Comparison of ENCODE assay signal across 8 cellular contexts in the genomic region with DNA sequence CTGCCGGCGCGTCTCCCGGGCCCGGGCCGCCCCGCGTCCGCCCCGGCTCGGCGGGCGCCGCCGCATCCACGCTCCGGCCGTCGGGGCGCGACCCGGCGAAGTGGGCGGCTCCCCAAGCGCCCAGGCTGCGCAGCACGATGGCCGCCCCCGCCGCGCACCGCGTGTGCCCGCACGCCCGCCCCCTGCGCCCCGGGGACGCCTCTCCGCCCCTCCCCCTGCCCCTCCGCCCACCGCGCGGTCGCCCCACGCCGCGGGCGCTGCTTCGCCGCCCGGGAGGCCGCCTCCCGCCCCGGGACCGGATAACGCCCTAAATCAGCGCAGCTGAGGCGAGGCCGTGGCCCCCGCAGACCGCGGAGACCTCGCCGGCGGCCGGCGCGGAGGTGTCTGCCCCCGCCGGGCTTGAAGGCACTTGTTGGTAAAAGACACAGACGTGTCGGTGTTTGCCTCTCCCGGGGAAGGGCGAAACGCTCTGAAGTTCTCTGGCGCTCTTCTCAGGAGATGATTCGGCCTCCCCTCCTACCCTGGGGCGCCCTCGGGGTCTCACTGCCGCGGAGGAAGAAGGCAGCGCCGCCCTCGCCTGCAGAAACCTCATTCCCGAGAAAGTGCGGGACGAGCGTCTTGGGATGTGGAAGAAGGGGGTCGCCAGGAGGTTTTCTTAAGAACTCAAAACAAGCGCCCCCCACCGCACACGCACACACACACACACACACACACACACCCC. TPM values are rescaled to one million over a fixed set of nuclear protein-coding genes. Genes with fewer than 3 reads are reported as not detected.
DNase-seq lines count a peak whose midpoint lies in the region; ATAC-seq and TF ChIP-seq lines count a peak whose summit lies in the region.

A gene with protein sequence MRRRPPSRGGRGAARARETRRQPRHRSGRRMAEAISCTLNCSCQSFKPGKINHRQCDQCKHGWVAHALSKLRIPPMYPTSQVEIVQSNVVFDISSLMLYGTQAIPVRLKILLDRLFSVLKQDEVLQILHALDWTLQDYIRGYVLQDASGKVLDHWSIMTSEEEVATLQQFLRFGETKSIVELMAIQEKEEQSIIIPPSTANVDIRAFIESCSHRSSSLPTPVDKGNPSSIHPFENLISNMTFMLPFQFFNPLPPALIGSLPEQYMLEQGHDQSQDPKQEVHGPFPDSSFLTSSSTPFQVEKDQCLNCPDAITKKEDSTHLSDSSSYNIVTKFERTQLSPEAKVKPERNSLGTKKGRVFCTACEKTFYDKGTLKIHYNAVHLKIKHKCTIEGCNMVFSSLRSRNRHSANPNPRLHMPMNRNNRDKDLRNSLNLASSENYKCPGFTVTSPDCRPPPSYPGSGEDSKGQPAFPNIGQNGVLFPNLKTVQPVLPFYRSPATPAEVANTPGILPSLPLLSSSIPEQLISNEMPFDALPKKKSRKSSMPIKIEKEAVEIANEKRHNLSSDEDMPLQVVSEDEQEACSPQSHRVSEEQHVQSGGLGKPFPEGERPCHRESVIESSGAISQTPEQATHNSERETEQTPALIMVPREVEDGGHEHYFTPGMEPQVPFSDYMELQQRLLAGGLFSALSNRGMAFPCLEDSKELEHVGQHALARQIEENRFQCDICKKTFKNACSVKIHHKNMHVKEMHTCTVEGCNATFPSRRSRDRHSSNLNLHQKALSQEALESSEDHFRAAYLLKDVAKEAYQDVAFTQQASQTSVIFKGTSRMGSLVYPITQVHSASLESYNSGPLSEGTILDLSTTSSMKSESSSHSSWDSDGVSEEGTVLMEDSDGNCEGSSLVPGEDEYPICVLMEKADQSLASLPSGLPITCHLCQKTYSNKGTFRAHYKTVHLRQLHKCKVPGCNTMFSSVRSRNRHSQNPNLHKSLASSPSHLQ (minus strand): TSS at position 102 of the 721 bp plus-strand sequence. CDS start 36 bp downstream, at position 66.

- no peak for TF ChIP-seq POLR2A in spleen (IDR thresholded peaks at IDR 0.05)

- peak; percentile 75 for DNase-seq in amniotic epithelial cell (ENCODE audit: low read depth)
- no peak for DNase-seq in spleen
- no peak for DNase-seq in HUDEP-2 (lab: John Stamatoyannopoulos, UW; ENCODE audit: unreplicated experiment in 76 of 76)
- no peak for DNase-seq in cerebellar cortex (ENCODE audit: low spot score)
- DNase-seq in NOMO-1 (lab: John Stamatoyannopoulos, UW; ENCODE audit: unreplicated experiment in 2 of 2), result no peak

- 3 to 13% (median 4%) methylated on average over 3 to 93 of the region's 93 CpGs for WGBS in spleen, 5 donors

- H3K36me3 ChIP-seq in HEK293 (ENCODE audit: control insufficient read depth in 2 of 2, insufficient read depth in 1 of 2, low read length in 2 of 2), result no peaks in the 10 kb centered on the region
- H3K36me3 ChIP-seq in iPS-20b (ENCODE audit: insufficient read depth, low read depth, low read length), result no peaks in the 10 kb centered on the region
- no peaks in the 10 kb centered on the region for H3K36me3 ChIP-seq in spleen

- intact Hi-C loops in spleen (cut with DNase I; ENCODE audit: low total_unique reads), result no loop called here

- no peak for ATAC-seq in HG03095 (IDR thresholded peaks at IDR 0.05; ENCODE audit: unreplicated experiment)

- H3K9me3 ChIP-seq in HEK293 (ENCODE audit: control insufficient read depth, insufficient read depth, low read depth, low read length) (no peaks in the 10 kb centered on the region), iPS-20b (ENCODE audit: insufficient read depth, low read depth, low read length) (no peaks in the 10 kb centered on the region), spleen (no peaks in the 10 kb centered on the region)

- CTCF ChIA-PET in HEK293 (lab: Yijun Ruan, JAX), result interaction anchor here (0.7 to 0.8 kb wide), 2 partner anchors 11 to 107 kb away, joined by 4 read pairs; no protein-coding TSS in a partner anchor

- H3K27me3 ChIP-seq in iPS-20b (ENCODE audit: insufficient read depth, low read length), result peaks cover 80% of the 10 kb centered on the region
- peaks cover 0 to 93% (median 57%) of the 10 kb centered on the region in 7 donors for H3K27me3 ChIP-seq in spleen (replicated peaks in 1 of 7)

- H3K4me3 ChIP-seq in HEK293 (ENCODE audit: low read depth, low read length) (peak within 1 kb of the TSS; percentile 48), iPS-20b (ENCODE audit: low read length) (peak within 1 kb of the TSS; percentile 75), spleen (peak within 1 kb of the TSS; percentile 8 to 66 (median 33))

- H3K4me1 ChIP-seq in HEK293 (ENCODE audit: control insufficient read depth, insufficient read depth, low read length) (no peaks in the 10 kb centered on the region), iPS-20b (ENCODE audit: insufficient read depth, low read length) (peaks cover 6% of the 10 kb centered on the region), spleen (peaks cover 0 to 25% (median 14%) of the 10 kb centered on the region in 6 donors)

- POLR2A ChIA-PET in HEK293 (lab: Yijun Ruan, JAX), result no interaction called here

- no peak within 1 kb of the TSS for H3K9ac ChIP-seq in iPS-20b (ENCODE audit: low read depth, low read length)

- no peak for TF ChIP-seq CTCF in HEK293 (tag by site-specific recombination; IDR thresholded peaks at IDR 0.05)
- no peak for TF ChIP-seq CTCF in spleen (IDR thresholded peaks at IDR 0.05 in 8 of 11, conservative IDR thresholded peaks at IDR 0.05 in 3 of 11)

- H3K27ac ChIP-seq in HEK293 (ENCODE audit: extremely low read depth, low read depth, low read length) (peak within 1 kb of the TSS; percentile 39; the same call in 1 of the 2 replicates), iPS-20b (ENCODE audit: low read length) (no peak within 1 kb of the TSS), spleen (no peak within 1 kb of the TSS)

TF ChIP-seq in HEK293, 187 proteins besides CTCF, POLR2A, EP300 and RAD21:
- TF ChIP-seq, protein P1, sequence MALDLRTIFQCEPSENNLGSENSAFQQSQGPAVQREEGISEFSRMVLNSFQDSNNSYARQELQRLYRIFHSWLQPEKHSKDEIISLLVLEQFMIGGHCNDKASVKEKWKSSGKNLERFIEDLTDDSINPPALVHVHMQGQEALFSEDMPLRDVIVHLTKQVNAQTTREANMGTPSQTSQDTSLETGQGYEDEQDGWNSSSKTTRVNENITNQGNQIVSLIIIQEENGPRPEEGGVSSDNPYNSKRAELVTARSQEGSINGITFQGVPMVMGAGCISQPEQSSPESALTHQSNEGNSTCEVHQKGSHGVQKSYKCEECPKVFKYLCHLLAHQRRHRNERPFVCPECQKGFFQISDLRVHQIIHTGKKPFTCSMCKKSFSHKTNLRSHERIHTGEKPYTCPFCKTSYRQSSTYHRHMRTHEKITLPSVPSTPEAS (tag by site-specific recombination; IDR thresholded peaks at IDR 0.05), result 0 out of 2 replicates have a peak, but pooled peaks have one; percentile 11
- TF ChIP-seq, protein P2, sequence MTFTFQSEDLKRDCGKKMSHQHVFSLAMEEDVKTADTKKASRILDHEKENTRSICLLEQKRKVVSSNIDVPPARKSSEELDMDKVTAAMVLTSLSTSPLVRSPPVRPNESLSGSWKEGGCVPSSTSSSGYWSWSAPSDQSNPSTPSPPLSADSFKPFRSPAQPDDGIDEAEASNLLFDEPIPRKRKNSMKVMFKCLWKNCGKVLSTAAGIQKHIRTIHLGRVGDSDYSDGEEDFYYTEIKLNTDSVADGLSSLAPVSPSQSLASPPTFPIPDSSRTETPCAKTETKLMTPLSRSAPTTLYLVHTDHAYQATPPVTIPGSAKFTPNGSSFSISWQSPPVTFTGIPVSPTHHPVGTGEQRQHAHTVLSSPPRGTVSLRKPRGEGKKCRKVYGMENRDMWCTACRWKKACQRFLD (tag by site-specific recombination; IDR thresholded peaks at IDR 0.05), result no peak
- TF ChIP-seq, protein P3, sequence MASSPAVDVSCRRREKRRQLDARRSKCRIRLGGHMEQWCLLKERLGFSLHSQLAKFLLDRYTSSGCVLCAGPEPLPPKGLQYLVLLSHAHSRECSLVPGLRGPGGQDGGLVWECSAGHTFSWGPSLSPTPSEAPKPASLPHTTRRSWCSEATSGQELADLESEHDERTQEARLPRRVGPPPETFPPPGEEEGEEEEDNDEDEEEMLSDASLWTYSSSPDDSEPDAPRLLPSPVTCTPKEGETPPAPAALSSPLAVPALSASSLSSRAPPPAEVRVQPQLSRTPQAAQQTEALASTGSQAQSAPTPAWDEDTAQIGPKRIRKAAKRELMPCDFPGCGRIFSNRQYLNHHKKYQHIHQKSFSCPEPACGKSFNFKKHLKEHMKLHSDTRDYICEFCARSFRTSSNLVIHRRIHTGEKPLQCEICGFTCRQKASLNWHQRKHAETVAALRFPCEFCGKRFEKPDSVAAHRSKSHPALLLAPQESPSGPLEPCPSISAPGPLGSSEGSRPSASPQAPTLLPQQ (tag by site-specific recombination; IDR thresholded peaks at IDR 0.05), result no peak

RNA-seq across cellular contexts. Expression of the gene that starts here (rescaled TPM):
- total RNA-seq in spleen, result under 1 TPM in 5 of 7 donors, not detected in 2; 0.13 to 0.41 (median 0.29) TPM
- under 1 TPM; 0.02 to 0.06 (median 0.03) TPM for polyA plus RNA-seq in spleen
